In the genomic region with DNA sequence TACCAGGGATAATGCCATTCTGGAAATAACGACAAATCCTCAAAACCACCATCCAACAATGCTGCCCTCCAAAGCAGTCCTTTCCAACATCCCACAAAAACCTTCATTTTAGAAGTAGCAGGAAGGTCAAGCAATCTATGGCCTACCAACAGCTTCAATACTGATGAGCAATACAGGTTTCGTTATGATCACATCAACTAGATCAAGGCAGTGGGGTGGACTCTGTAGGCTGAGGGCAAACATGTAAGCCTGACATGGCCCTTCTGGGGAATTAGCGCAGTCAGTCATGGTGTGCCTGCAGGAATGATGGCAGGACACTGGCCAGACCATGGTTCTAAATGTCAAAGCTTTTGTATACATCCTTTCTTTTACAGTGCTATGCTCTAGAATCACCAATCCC, we compare ENCODE assay signal across 21 cellular contexts. TPM values are rescaled to one million over a fixed set of nuclear protein-coding genes. Genes with fewer than 3 reads are reported as not detected.
A peak's percentile ranks its signal among the peaks of the same experiment; 100 is the strongest.
DNase-seq lines count a peak whose midpoint lies in the region; ATAC-seq and TF ChIP-seq lines count a peak whose summit lies in the region.
"Had no signal": no experiment of that assay in that cellular context is flagged by ENCODE, and none has a peak within 500 bp of the region (broad histone marks: within the 10 kb centered on the region; RNA-seq: fewer than 3 reads in every experiment).

No MANE protein-coding gene starts in this region.

- WGBS in adrenal gland, 4 donors = 91 to 98% (median 95%) methylated on average over 3 of the region's 3 CpGs

- H3K27me3 Mint-ChIP-seq in stimulated activated naive CD8-positive, alpha-beta T cell treated with anti-CD3 and anti-CD28 coated beads, Interleukin-15, Interleukin-2, amounts not matched to agents 100 ng/mL and 50 ng/mL, for 24 hours = no peaks in the 10 kb centered on the region
- no peaks in the 10 kb centered on the region for H3K27me3 Mint-ChIP-seq in activated T-helper 1 cell treated with anti-CD3 and anti-CD28 coated beads, Interleukin-12 subunit alpha, Interleukin-12 subunit beta, Interleukin-2, Interleukin-4 antibody, amounts not matched to agents 30 ng/mL and 10 ng/mL and 1 ng/mL, durations not matched to agents 14 hours and 24 hours and 36 hours (ENCODE audit: insufficient read depth)
- H3K27me3 Mint-ChIP-seq: activated naive CD8-positive, alpha-beta T cell treated with anti-CD3 and anti-CD28 coated beads, Interleukin-2, amount 10 ng/mL, durations not matched to agents 7 days and 5 days; brain had no signal

- peaks cover 34% of the 10 kb centered on the region for H3K4me1 Mint-ChIP-seq in stimulated activated naive CD8-positive, alpha-beta T cell treated with anti-CD3 and anti-CD28 coated beads, Interleukin-15, Interleukin-2, amounts not matched to agents 100 ng/mL and 50 ng/mL, for 24 hours (ENCODE audit: low read depth)
- peaks cover 34% of the 10 kb centered on the region for H3K4me1 Mint-ChIP-seq in activated T-helper 1 cell treated with anti-CD3 and anti-CD28 coated beads, Interleukin-12 subunit alpha, Interleukin-12 subunit beta, Interleukin-2, Interleukin-4 antibody, amounts not matched to agents 30 ng/mL and 10 ng/mL and 1 ng/mL, durations not matched to agents 14 hours and 24 hours and 36 hours (ENCODE audit: low read depth)

- DNase-seq in stimulated activated naive CD8-positive, alpha-beta T cell treated with anti-CD3 and anti-CD28 coated beads, Interleukin-15, Interleukin-2, amounts not matched to agents 100 U/mL and 50 U/mL, for 24 hours = no peak
- no peak for DNase-seq in activated T-helper 1 cell treated with anti-CD3 and anti-CD28 coated beads, Interleukin-12 subunit alpha, Interleukin-12 subunit beta, Interleukin-2, Interleukin-4 antibody, amounts not matched to agents 30 ng/mL and 10 ng/mL and 1 ng/mL, durations not matched to agents 14 hours and 24 hours and 36 hours (ENCODE audit: low spot score)
- DNase-seq in mesenteric fat pad (ENCODE audit: low spot score) (peak; percentile 43), GF-D8 (lab: John Stamatoyannopoulos, UW) (no peak), adrenal gland (no peak)
- no peak for DNase-seq in stimulated activated naive CD4-positive, alpha-beta T cell (lab: John Stamatoyannopoulos, UW)
- DNase-seq: activated naive CD8-positive, alpha-beta T cell treated with anti-CD3 and anti-CD28 coated beads, Interleukin-2, amount 10 ng/mL, durations not matched to agents 7 days and 5 days; dermis blood vessel endothelial cell; Kasumi-1; mammary epithelial cell; NCI-H1048; NCI-H2029 treated with DMSO at 0.1 percent for 48 hours; NCI-H446 treated with DMSO at 0.1 percent for 48 hours; Peyer's patch; small intestine; stimulated activated CD4-positive, alpha-beta T cell treated with anti-CD3 and anti-CD28 coated beads, Interleukin-4, amount 100 ng/mL, for 1 hour; T-helper 9 cell had no signal

- H3K36me3 Mint-ChIP-seq in stimulated activated naive CD8-positive, alpha-beta T cell treated with anti-CD3 and anti-CD28 coated beads, Interleukin-15, Interleukin-2, amounts not matched to agents 100 ng/mL and 50 ng/mL, for 24 hours (ENCODE audit: low read depth) = peaks cover 93% of the 10 kb centered on the region
- peaks cover 57% of the 10 kb centered on the region for H3K36me3 Mint-ChIP-seq in activated T-helper 1 cell treated with anti-CD3 and anti-CD28 coated beads, Interleukin-12 subunit alpha, Interleukin-12 subunit beta, Interleukin-2, Interleukin-4 antibody, amounts not matched to agents 30 ng/mL and 10 ng/mL and 1 ng/mL, durations not matched to agents 14 hours and 24 hours and 36 hours (ENCODE audit: low read depth)

- no peaks in the 10 kb centered on the region for H3K27me3 ChIP-seq in adrenal gland
- H3K27me3 ChIP-seq: Peyer's patch had no signal

- H3K27ac Mint-ChIP-seq in stimulated activated naive CD8-positive, alpha-beta T cell treated with anti-CD3 and anti-CD28 coated beads, Interleukin-15, Interleukin-2, amounts not matched to agents 100 ng/mL and 50 ng/mL, for 24 hours = peak overlapping the region; percentile 10
- H3K27ac Mint-ChIP-seq in activated T-helper 1 cell treated with anti-CD3 and anti-CD28 coated beads, Interleukin-12 subunit alpha, Interleukin-12 subunit beta, Interleukin-2, Interleukin-4 antibody, amounts not matched to agents 30 ng/mL and 10 ng/mL and 1 ng/mL, durations not matched to agents 14 hours and 24 hours and 36 hours = peak overlapping the region; percentile 13
- H3K27ac Mint-ChIP-seq: activated naive CD8-positive, alpha-beta T cell treated with anti-CD3 and anti-CD28 coated beads, Interleukin-2, amount 10 ng/mL, durations not matched to agents 7 days and 5 days had no signal

- peaks cover 0 to 93% of the 10 kb centered on the region in 2 donors for H3K36me3 ChIP-seq in adrenal gland (replicated peaks in 1 of 2)

- no peak for TF ChIP-seq POLR2A in adrenal gland (IDR thresholded peaks at IDR 0.05)

- ATAC-seq in stimulated activated naive CD8-positive, alpha-beta T cell treated with anti-CD3 and anti-CD28 coated beads, Interleukin-15, Interleukin-2, amounts not matched to agents 100 U/mL and 50 U/mL, for 24 hours = no peak
- no peak for ATAC-seq in HG03354 (IDR thresholded peaks at IDR 0.05; ENCODE audit: poor library complexity, severe bottlenecking, unreplicated experiment)

- H3K9me3 ChIP-seq in adrenal gland (replicated peaks in 1 of 3) = no peaks in the 10 kb centered on the region
- H3K9me3 ChIP-seq: Peyer's patch had no signal

- no peak overlapping the region for H3K4me3 ChIP-seq in adrenal gland
- H3K4me3 ChIP-seq: Peyer's patch had no signal

- no peaks in the 10 kb centered on the region for H3K9me3 Mint-ChIP-seq in stimulated activated naive CD8-positive, alpha-beta T cell treated with anti-CD3 and anti-CD28 coated beads, Interleukin-15, Interleukin-2, amounts not matched to agents 100 ng/mL and 50 ng/mL, for 24 hours
- H3K9me3 Mint-ChIP-seq in activated T-helper 1 cell treated with anti-CD3 and anti-CD28 coated beads, Interleukin-12 subunit alpha, Interleukin-12 subunit beta, Interleukin-2, Interleukin-4 antibody, amounts not matched to agents 30 ng/mL and 10 ng/mL and 1 ng/mL, durations not matched to agents 14 hours and 24 hours and 36 hours = no peaks in the 10 kb centered on the region
- H3K9me3 Mint-ChIP-seq: activated naive CD8-positive, alpha-beta T cell treated with anti-CD3 and anti-CD28 coated beads, Interleukin-2, amount 10 ng/mL, durations not matched to agents 7 days and 5 days; brain; neural crest cell had no signal

- no peak overlapping the region for H3K4me3 Mint-ChIP-seq in stimulated activated naive CD8-positive, alpha-beta T cell treated with anti-CD3 and anti-CD28 coated beads, Interleukin-15, Interleukin-2, amounts not matched to agents 100 ng/mL and 50 ng/mL, for 24 hours
- H3K4me3 Mint-ChIP-seq in activated T-helper 1 cell treated with anti-CD3 and anti-CD28 coated beads, Interleukin-12 subunit alpha, Interleukin-12 subunit beta, Interleukin-2, Interleukin-4 antibody, amounts not matched to agents 30 ng/mL and 10 ng/mL and 1 ng/mL, durations not matched to agents 14 hours and 24 hours and 36 hours = no peak overlapping the region
- H3K4me3 Mint-ChIP-seq: activated naive CD8-positive, alpha-beta T cell treated with anti-CD3 and anti-CD28 coated beads, Interleukin-2, amount 10 ng/mL, durations not matched to agents 7 days and 5 days; brain; neural crest cell had no signal

- no peak overlapping the region for H3K27ac ChIP-seq in adrenal gland

- intact Hi-C loops in activated T-helper 1 cell treated with anti-CD3 and anti-CD28 coated beads, Interleukin-12 subunit alpha, Interleukin-12 subunit beta, Interleukin-2, Interleukin-4 antibody, amounts not matched to agents 30 ng/mL and 10 ng/mL and 1 ng/mL, durations not matched to agents 14 hours and 24 hours and 36 hours (cut with micrococcal nuclease) = no loop called here
- intact Hi-C loops in adrenal gland (cut with DNase I) = no loop called here

- no peak for TF ChIP-seq CTCF in adrenal gland (IDR thresholded peaks at IDR 0.05)

- H3K4me1 ChIP-seq in adrenal gland (replicated peaks in 1 of 2) = no peaks in the 10 kb centered on the region

RNA-seq across cellular contexts. Expression of a gene that starts 41.7 kb away (rescaled TPM):
- 205 and 206 TPM in 2 replicates for total RNA-seq in activated T-helper 1 cell treated with anti-CD3 and anti-CD28 coated beads, Interleukin-12 subunit alpha, Interleukin-12 subunit beta, Interleukin-2, Interleukin-4 antibody, amounts not matched to agents 30 ng/mL and 10 ng/mL and 1 ng/mL, durations not matched to agents 14 hours and 24 hours and 36 hours
- total RNA-seq in mesenteric fat pad = 43.1 TPM
- 100 to 1,000 TPM; 215 to 476 (median 409) TPM for total RNA-seq in adrenal gland
- polyA plus RNA-seq in adrenal gland = 100 to 1,000 TPM in 2 of 3 donors, 10 to 100 TPM in 1; 80.3 to 355 (median 132) TPM
